Comparison of ENCODE assay signal across 8 cellular contexts in genomic region chr5:116572375-116573278, GRCh38. TPM values are rescaled to one million over a fixed set of nuclear protein-coding genes. Genes with fewer than 3 reads are reported as not detected.
DNase-seq lines count a peak whose midpoint lies in the region; ATAC-seq and TF ChIP-seq lines count a peak whose summit lies in the region.

No MANE protein-coding gene starts in this region.

- peak overlapping the region; percentile 85 for H3K4me2 ChIP-seq in parathyroid adenoma (ENCODE audit: low read length)

- WGBS in heart left ventricle, 4 donors: 3 to 10% (median 4%) methylated on average over 26 to 54 of the region's 54 CpGs

- peaks cover 0 to 43% (median 23%) of the 10 kb centered on the region in 12 donors for H3K4me1 ChIP-seq in heart left ventricle
- peaks cover 4% of the 10 kb centered on the region for H3K4me1 ChIP-seq in parathyroid adenoma

- H3K4me1 Mint-ChIP-seq in T-helper 17 cell: peaks cover 14% of the 10 kb centered on the region

- TF ChIP-seq CTCF in heart left ventricle (IDR thresholded peaks at IDR 0.05) (peak in 1 of 12 donors; percentile 19), parathyroid adenoma (IDR thresholded peaks at IDR 0.05) (no peak)

- H3K27me3 ChIP-seq in H7 (ENCODE audit: control insufficient read depth, insufficient read depth, low read length): no peaks in the 10 kb centered on the region
- peaks cover 0 to 72% (median 6%) of the 10 kb centered on the region in 9 donors for H3K27me3 ChIP-seq in heart left ventricle
- no peaks in the 10 kb centered on the region for H3K27me3 ChIP-seq in parathyroid adenoma (ENCODE audit: control insufficient read depth, insufficient read depth, low read length)

- peak overlapping the region; percentile 74 for H2AFZ ChIP-seq in parathyroid adenoma

- peaks cover 3% of the 10 kb centered on the region for H3K36me3 Mint-ChIP-seq in T-helper 17 cell (ENCODE audit: low read depth)

- TF ChIP-seq POLR2A in heart left ventricle (IDR thresholded peaks at IDR 0.05): no peak

- H3K4me3 ChIP-seq in H7 (ENCODE audit: insufficient read depth, low read depth, low read length) (peak overlapping the region; percentile 99), heart left ventricle (peak overlapping the region; percentile 42 to 84 (median 68)), parathyroid adenoma (ENCODE audit: low read depth, low read length) (peak overlapping the region; percentile 58)

- no peaks in the 10 kb centered on the region for H3K9me3 ChIP-seq in T-helper 17 cell (ENCODE audit: control insufficient read depth, low read length, poor library complexity, severe bottlenecking)
- H3K9me3 ChIP-seq in heart left ventricle: no peaks in the 10 kb centered on the region
- H3K9me3 ChIP-seq in parathyroid adenoma (ENCODE audit: control insufficient read depth, low read length): no peaks in the 10 kb centered on the region

- H3K36me3 ChIP-seq in H7 (replicated peaks; ENCODE audit: control insufficient read depth, insufficient read depth, low read length) (peaks cover 10% of the 10 kb centered on the region), heart left ventricle (no peaks in the 10 kb centered on the region), parathyroid adenoma (ENCODE audit: control insufficient read depth, insufficient read depth, low read length) (no peaks in the 10 kb centered on the region)

- intact Hi-C loops in heart left ventricle (cut with DNase I): loop anchor here in 8 of 10 donors (1.0 to 10.0 kb wide), 7 partner anchors 170 to 438 kb away; no protein-coding TSS in a partner anchor

- peaks cover 81% of the 10 kb centered on the region for H3K27me3 Mint-ChIP-seq in T-helper 17 cell

- no peaks in the 10 kb centered on the region for H3K79me2 ChIP-seq in parathyroid adenoma

- no peak overlapping the region for H3K9ac ChIP-seq in parathyroid adenoma

- H3K27ac Mint-ChIP-seq in T-helper 17 cell: no peak overlapping the region

- DNase-seq in H7 (peak; percentile 70), T-helper 17 cell (no peak), heart left ventricle (peak; percentile 47 to 65 (median 59))
- no peak for DNase-seq in activated CD4-positive, CD25-positive, alpha-beta regulatory T cell treated with anti-CD3 and anti-CD28 coated beads, Interleukin-2, amount 50 U/mL, for 72 hours

- ATAC-seq in T-helper 17 cell (no peak), heart left ventricle (peak; percentile 4 to 40 (median 18)), GM18498 (IDR thresholded peaks at IDR 0.05; ENCODE audit: unreplicated experiment) (no peak), GM21717 (IDR thresholded peaks at IDR 0.05; ENCODE audit: unreplicated experiment) (no peak), GM21619 (IDR thresholded peaks at IDR 0.05; ENCODE audit: unreplicated experiment) (no peak)

- peak overlapping the region; percentile 38 to 85 (median 80) for H3K27ac ChIP-seq in heart left ventricle
- no peak overlapping the region for H3K27ac ChIP-seq in parathyroid adenoma

- H3K4me3 Mint-ChIP-seq in T-helper 17 cell: peak overlapping the region; percentile 9

RNA-seq across cellular contexts. Expression of gene SEMA6A, which starts 2.0 kb away (rescaled TPM):
- 207 and 294 TPM in 2 replicates for total RNA-seq in H7 (2014; rRNA removed; shearing (Covaris generic))
- under 1 TPM in 1 of 2 donors, not detected in 1; 0.31 TPM for total RNA-seq in T-helper 17 cell
- 10 to 100 TPM in 1 of 9 donors, 1 to 10 TPM in 8; 4.2 to 12.7 (median 7.2) TPM for total RNA-seq in heart left ventricle
- 1 to 10 TPM; 2.2 to 2.9 TPM for polyA plus RNA-seq in heart left ventricle

Comparison
In these comparisons a context has a peak if more than half of its experiments do, and no peak if none do; other contexts are left out.
1. DNase-seq: peak in H7 (single experiment) and heart left ventricle (5 of 5); none in T-helper 17 cell (0 of 3) and activated CD4-positive, CD25-positive, alpha-beta regulatory T cell treated with anti-CD3 and anti-CD28 coated beads, Interleukin-2, amount 50 U/mL, for 72 hours (single experiment).
2. ATAC-seq: peak in heart left ventricle (4 of 4); none in T-helper 17 cell (single experiment), GM18498 (single experiment), GM21717 (single experiment) and GM21619 (single experiment).
3. RNA of gene SEMA6A, which starts 2.0 kb away (total RNA-seq): 207 to 294 TPM in H7; 4.2 to 12.7 TPM in heart left ventricle and 0.31 TPM in T-helper 17 cell; every median in the first group is over 10 times any median in the second.
4. Peak in every context shown above with its lines, with median percentiles within 50 percentile points of each other: H3K4me3 ChIP-seq.